11 cellular contexts compared by ENCODE assay signal in genomic region chr7:120402368-120402767, GRCh38.
DNase-seq lines count a peak whose midpoint lies in the region; ATAC-seq and TF ChIP-seq lines count a peak whose summit lies in the region.
"Had no signal": no experiment of that assay in that cellular context is flagged by ENCODE, and none has a peak within 500 bp of the region (broad histone marks: within the 10 kb centered on the region; RNA-seq: fewer than 3 reads in every experiment).

No MANE protein-coding gene starts in this region.

- H3K4me3 ChIP-seq in spleen = no peak overlapping the region
- H3K4me3 ChIP-seq: K562, Peyer's patch had no signal

- DNase-seq in HPDE6-E6E7 (ENCODE audit: extremely low spot score) = peak; percentile 9
- DNase-seq in kidney glomerular epithelial cell (lab: John Stamatoyannopoulos, UW) = peak; percentile 46
- DNase-seq in foreskin melanocyte = no peak
- no peak for DNase-seq in HuH-7.5 (ENCODE audit: low spot score)
- no peak for DNase-seq in activated gamma-delta T cell (lab: John Stamatoyannopoulos, UW)
- no peak for DNase-seq in spleen
- DNase-seq: activated T-cell treated with anti-CD3 and anti-CD28 coated beads, Interleukin-2, amount 50 U/mL, for 72 hours; Peyer's patch had no signal

- no peaks in the 10 kb centered on the region for H3K4me1 ChIP-seq in spleen
- H3K4me1 ChIP-seq: Peyer's patch had no signal

- ATAC-seq in GM18870 (IDR thresholded peaks at IDR 0.05; ENCODE audit: unreplicated experiment) (peak; percentile 58), HG02610 (IDR thresholded peaks at IDR 0.05; ENCODE audit: unreplicated experiment) (peak; percentile 53)
- ATAC-seq: activated T-cell treated with anti-CD3 and anti-CD28 coated beads, Interleukin-2, amount 50 U/mL, for 72 hours; K562 had no signal

- no peak overlapping the region for H3K27ac ChIP-seq in spleen
- H3K27ac ChIP-seq: Peyer's patch had no signal

- 59 to 70% (median 62%) methylated on average over 2 of the region's 2 CpGs for whole genome bisulfite sequencing in spleen, 5 donors

- intact Hi-C loops in spleen (cut with DNase I; ENCODE audit: low total_unique reads) = no loop called here

- no peaks in the 10 kb centered on the region for H3K36me3 ChIP-seq in spleen
- H3K36me3 ChIP-seq: Peyer's patch had no signal

- no peak for TF ChIP-seq POLR2A in spleen (IDR thresholded peaks at IDR 0.05)

- no peaks in the 10 kb centered on the region for H3K9me3 ChIP-seq in spleen
- H3K9me3 ChIP-seq: Peyer's patch had no signal

- H3K27me3 ChIP-seq in spleen (replicated peaks in 1 of 7) = no peaks in the 10 kb centered on the region
- H3K27me3 ChIP-seq: Peyer's patch had no signal

- no peak for TF ChIP-seq CTCF in spleen (IDR thresholded peaks at IDR 0.05 in 8 of 11, conservative IDR thresholded peaks at IDR 0.05 in 3 of 11)

Comparison
In these comparisons a context has a peak if more than half of its experiments do, and no peak if none do; other contexts are left out.
1. DNase-seq: peak in HPDE6-E6E7 (single experiment) and kidney glomerular epithelial cell (single experiment); none in foreskin melanocyte (single experiment), HuH-7.5 (single experiment), activated gamma-delta T cell (single experiment) and spleen (single experiment).